Comparison of ENCODE assay signal across 1 cellular context in genomic region chr2:9100080-9100876, GRCh38.
TF ChIP-seq lines count a peak whose summit lies in the region.

No MANE protein-coding gene starts in this region.

TF ChIP-seq in K562, 482 proteins besides CTCF, POLR2A, EP300 and RAD21 (continued from another document):
- TF ChIP-seq, protein P1, sequence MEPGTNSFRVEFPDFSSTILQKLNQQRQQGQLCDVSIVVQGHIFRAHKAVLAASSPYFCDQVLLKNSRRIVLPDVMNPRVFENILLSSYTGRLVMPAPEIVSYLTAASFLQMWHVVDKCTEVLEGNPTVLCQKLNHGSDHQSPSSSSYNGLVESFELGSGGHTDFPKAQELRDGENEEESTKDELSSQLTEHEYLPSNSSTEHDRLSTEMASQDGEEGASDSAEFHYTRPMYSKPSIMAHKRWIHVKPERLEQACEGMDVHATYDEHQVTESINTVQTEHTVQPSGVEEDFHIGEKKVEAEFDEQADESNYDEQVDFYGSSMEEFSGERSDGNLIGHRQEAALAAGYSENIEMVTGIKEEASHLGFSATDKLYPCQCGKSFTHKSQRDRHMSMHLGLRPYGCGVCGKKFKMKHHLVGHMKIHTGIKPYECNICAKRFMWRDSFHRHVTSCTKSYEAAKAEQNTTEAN (CRISPR knock-in tag; IDR thresholded peaks at IDR 0.05), result no peak
- TF ChIP-seq THAP7 (CRISPR knock-in tag; IDR thresholded peaks at IDR 0.05), result no peak
- peak; percentile 63 for TF ChIP-seq ZNF121 (CRISPR knock-in tag; conservative IDR thresholded peaks at IDR 0.05)
